ENCODE assay signal across 1 cellular context in the genomic region with DNA sequence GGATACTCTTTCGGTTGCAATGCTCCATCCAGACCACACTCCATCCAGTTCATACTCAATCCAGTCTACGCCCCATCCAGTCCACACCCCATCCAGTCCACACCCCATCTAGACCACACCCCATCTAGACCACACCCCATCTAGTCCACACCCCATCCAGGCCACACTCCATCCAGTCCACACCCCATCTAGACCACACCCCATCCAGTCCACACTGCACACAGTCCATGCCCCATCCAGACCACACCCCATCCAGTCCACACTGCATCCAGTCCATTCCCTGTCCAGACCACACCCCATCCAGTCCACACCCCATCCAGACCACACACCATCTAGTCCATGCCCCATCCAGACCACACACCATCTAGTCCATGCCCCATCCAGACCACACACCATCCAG.
TF ChIP-seq lines count a peak whose summit lies in the region.

No MANE protein-coding gene starts in this region.

TF ChIP-seq in K562, 482 proteins besides CTCF, POLR2A, EP300 and RAD21:
- TF ChIP-seq SPI1 (IDR thresholded peaks at IDR 0.05; ENCODE audit: borderline replicate concordance, low read depth, low read length) (no peak), STAT5A (IDR thresholded peaks at IDR 0.05; ENCODE audit: borderline replicate concordance, low read length) (no peak), ZBTB2 (IDR thresholded peaks at IDR 0.05) (no peak), SETDB1 (IDR thresholded peaks at IDR 0.05; ENCODE audit: low read length) (no peak), ZNF75A (CRISPR knock-in tag; IDR thresholded peaks at IDR 0.05) (no peak), ZBTB1 (CRISPR knock-in tag; IDR thresholded peaks at IDR 0.05; ENCODE audit: borderline replicate concordance, low read depth) (no peak), ZNF764 (CRISPR knock-in tag; IDR thresholded peaks at IDR 0.05; ENCODE audit: low read depth) (no peak), SIN3B (IDR thresholded peaks at IDR 0.05; ENCODE audit: low read depth) (no peak), SMAD2 (IDR thresholded peaks at IDR 0.05; ENCODE audit: low read depth, low read length) (no peak), RCOR1 (IDR thresholded peaks at IDR 0.05; ENCODE audit: borderline replicate concordance in 1 of 2, low read depth in 2 of 2, low read length in 2 of 2) (no peak), KLF16 (IDR thresholded peaks at IDR 0.05) (no peak), ILF3 (IDR thresholded peaks at IDR 0.05; ENCODE audit: borderline replicate concordance) (no peak), MAZ (CRISPR knock-in tag; conservative IDR thresholded peaks at IDR 0.05 in 1 of 2, IDR thresholded peaks at IDR 0.05 in 1 of 2) (no peak), SP2 (IDR thresholded peaks at IDR 0.05; ENCODE audit: extremely low read depth, low read depth, low read length, poor library complexity, severe bottlenecking) (no peak)
